Comparison of ENCODE assay signal across 13 cellular contexts in genomic region chr2:150789376-150789905, GRCh38.
A peak's percentile ranks its signal among the peaks of the same experiment; 100 is the strongest.
DNase-seq lines count a peak whose midpoint lies in the region; ATAC-seq and TF ChIP-seq lines count a peak whose summit lies in the region.
"Had no signal": no experiment of that assay in that cellular context is flagged by ENCODE, and none has a peak within 500 bp of the region (broad histone marks: within the 10 kb centered on the region; RNA-seq: fewer than 3 reads in every experiment).

No MANE protein-coding gene starts in this region.

- POLR2A ChIA-PET in GM10248 (lab: Yijun Ruan, JAX), result no interaction called here

- DNase-seq in Ammon's horn (ENCODE audit: low spot score) (peak; percentile 12), NCI-H226 (peak; percentile 7), fibroblast of gingiva (ENCODE audit: low read depth) (peak; percentile 6), left ventricle myocardium inferior (no peak), GM10248 (ENCODE audit: extremely low spot score) (no peak)
- DNase-seq: BE2C; CD4-positive, alpha-beta memory T cell; DMS79; H7 had no signal

- CTCF ChIA-PET in GM10248 (lab: Yijun Ruan, JAX), result interaction anchor here (1.3 to 1.4 kb wide), 2 partner anchors 10 to 58 kb away, joined by 3 to 4 read pairs; no protein-coding TSS in a partner anchor

- no peak overlapping the region for H3K4me3 ChIP-seq in left ventricle myocardium inferior
- H3K4me3 ChIP-seq: GM23338 had no signal

- peaks cover 25% of the 10 kb centered on the region for H3K9me3 ChIP-seq in left ventricle myocardium inferior (replicated peaks)
- H3K9me3 ChIP-seq: BE2C had no signal

- TF ChIP-seq CTCF in left ventricle myocardium inferior (IDR thresholded peaks at IDR 0.05; ENCODE audit: borderline replicate concordance), result no peak
- no peak for TF ChIP-seq CTCF in GM10248 (IDR thresholded peaks at IDR 0.05; ENCODE audit: control extremely low read depth, extremely low read depth, low read depth, missing control alignments)

- no peaks in the 10 kb centered on the region for H3K27me3 ChIP-seq in left ventricle myocardium inferior (ENCODE audit: low read depth)
- H3K27me3 ChIP-seq: BE2C had no signal

- intact Hi-C loops in left ventricle myocardium inferior (cut with micrococcal nuclease), result no loop called here

- no peak for ATAC-seq in HG03460 (IDR thresholded peaks at IDR 0.05; ENCODE audit: unreplicated experiment)
- ATAC-seq in HG02759 (IDR thresholded peaks at IDR 0.05; ENCODE audit: unreplicated experiment), result no peak
- ATAC-seq: GM23338 had no signal

- peak overlapping the region; percentile 59 for H3K27ac ChIP-seq in left ventricle myocardium inferior (replicated peaks)
- H3K27ac ChIP-seq: C4-2B had no signal

- no peaks in the 10 kb centered on the region for H3K36me3 ChIP-seq in left ventricle myocardium inferior
- H3K36me3 ChIP-seq: BE2C had no signal

- peaks cover 27% of the 10 kb centered on the region for H3K4me1 ChIP-seq in left ventricle myocardium inferior
- H3K4me1 ChIP-seq: BE2C had no signal

Comparison
In these comparisons a context has a peak if more than half of its experiments do, and no peak if none do; other contexts are left out.
1. DNase-seq: peak in Ammon's horn (single experiment), NCI-H226 (single experiment) and fibroblast of gingiva (single experiment); none in left ventricle myocardium inferior (single experiment) and GM10248 (single experiment).